21 cellular contexts compared by ENCODE assay signal in the genomic region with DNA sequence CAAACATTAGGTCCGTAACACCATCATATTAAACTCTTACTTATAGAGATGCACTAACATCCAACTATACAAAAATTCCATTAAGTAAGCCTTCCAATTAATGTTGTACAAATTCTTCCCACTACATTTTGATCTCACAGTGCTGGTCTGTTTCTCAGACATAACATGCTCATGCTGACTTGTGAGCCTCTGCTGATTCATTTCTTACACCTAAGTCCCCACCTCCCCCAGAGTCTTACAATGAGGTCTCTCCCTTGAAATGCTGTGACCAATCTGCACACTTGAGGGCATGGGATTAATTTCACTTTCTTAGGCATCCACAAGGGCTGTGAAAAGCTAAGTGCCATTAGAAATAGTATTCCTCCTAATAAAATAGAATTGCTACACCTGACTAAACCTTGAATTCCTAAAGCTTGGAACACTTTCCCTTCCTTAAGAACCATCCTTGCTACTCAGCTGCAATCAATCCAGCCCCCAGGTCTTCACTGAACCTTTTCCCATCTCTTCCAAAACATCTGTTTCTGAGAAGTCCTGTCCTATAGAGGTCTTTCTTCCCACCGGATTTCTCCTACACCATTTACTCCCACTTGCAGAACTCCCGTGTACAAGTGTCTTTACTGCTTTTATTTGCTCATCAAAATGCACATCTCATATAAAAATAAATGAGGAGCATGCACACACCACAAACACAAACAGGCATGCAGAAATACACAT. TPM values are rescaled to one million over a fixed set of nuclear protein-coding genes. Genes with fewer than 3 reads are reported as not detected.
DNase-seq lines count a peak whose midpoint lies in the region; ATAC-seq, FAIRE-seq and TF ChIP-seq lines count a peak whose summit lies in the region.
"Had no signal": no experiment of that assay in that cellular context is flagged by ENCODE, and none has a peak within 500 bp of the region (broad histone marks: within the 10 kb centered on the region; RNA-seq: fewer than 3 reads in every experiment).

No MANE protein-coding gene starts in this region.

- no peaks in the 10 kb centered on the region for H3K27me3 ChIP-seq in CD8-positive, alpha-beta memory T cell (ENCODE audit: insufficient read depth, low read length, poor library complexity, severe bottlenecking)
- H3K27me3 ChIP-seq in IMR-90 (ENCODE audit: control insufficient read depth, insufficient read depth, low read length): no peaks in the 10 kb centered on the region
- H3K27me3 ChIP-seq in K562 (ENCODE audit: control insufficient read depth in 2 of 2, insufficient read depth in 2 of 2, low read length in 2 of 2): no peaks in the 10 kb centered on the region
- H3K27me3 ChIP-seq: BLaER1 treated with 17β-estradiol and CSF1 and Interleukin-3, amounts not matched to agents 10 nM and 100 nM had no signal

- no peak overlapping the region for H3K4me3 Mint-ChIP-seq in CD8-positive, alpha-beta memory T cell
- H3K4me3 Mint-ChIP-seq: CD4-positive, CD25-positive, alpha-beta regulatory T cell had no signal

- no peak overlapping the region for H3K56ac ChIP-seq in IMR-90 (ENCODE audit: extremely low read depth, insufficient read depth, low read length)

- no peak overlapping the region for H2BK5ac ChIP-seq in IMR-90 (ENCODE audit: low read depth, low read length, poor library complexity, severe bottlenecking)

- no peaks in the 10 kb centered on the region for H3K4me1 Mint-ChIP-seq in CD8-positive, alpha-beta memory T cell
- H3K4me1 Mint-ChIP-seq: CD4-positive, CD25-positive, alpha-beta regulatory T cell had no signal

- no peak overlapping the region for H3K23ac ChIP-seq in IMR-90 (ENCODE audit: low read depth, low read length)

- TF ChIP-seq POLR2A in IMR-90 (IDR thresholded peaks at IDR 0.05; ENCODE audit: low read depth, low read length) (no peak), K562 (conservative IDR thresholded peaks at IDR 0.05) (peak; percentile 61)

- H3K9ac ChIP-seq in IMR-90 (ENCODE audit: low read depth, low read length) (no peak overlapping the region), K562 (ENCODE audit: insufficient read depth in 1 of 2, low read depth in 2 of 2, low read length in 2 of 2) (peak overlapping the region; percentile 70 to 75)
- H3K9ac ChIP-seq: BLaER1 treated with 17β-estradiol and CSF1 and Interleukin-3, amounts not matched to agents 10 nM and 100 nM had no signal

- 69% methylated on average over 2 of the region's 3 CpGs; no CpG with 5 or more reads in 1 of the 2 experiments for WGBS in IMR-90 (ENCODE audit: extremely low coverage in 2 of 2, insufficient read length in 1 of 2), 2 experiments
- 0% methylated on average over 3 of the region's 3 CpGs for WGBS in K562 (ENCODE audit: insufficient coverage, low coverage, missing lambda C conversion rate)

- H3K27ac ChIP-seq in CD8-positive, alpha-beta memory T cell (ENCODE audit: low read depth, low read length): peak overlapping the region; percentile 53
- H3K27ac ChIP-seq in IMR-90 (ENCODE audit: insufficient read depth, low read length) (no peak overlapping the region), K562 (ENCODE audit: extremely low read depth, low read depth, low read length) (peak overlapping the region; percentile 72)
- H3K27ac ChIP-seq: BLaER1 treated with 17β-estradiol and CSF1 and Interleukin-3, amounts not matched to agents 10 nM and 100 nM; HL-60 had no signal

- TF ChIP-seq RAD21 in IMR-90 (IDR thresholded peaks at IDR 0.05; ENCODE audit: low read length) (no peak), K562 (CRISPR knock-in tag; conservative IDR thresholded peaks at IDR 0.05 in 1 of 2, IDR thresholded peaks at IDR 0.05 in 1 of 2) (no peak)

- POLR2A ChIA-PET in CD8-positive, alpha-beta memory T cell (lab: Charles Lee): no interaction called here
- POLR2A ChIA-PET in IMR-90 (lab: Charles Lee; ENCODE audit: unreplicated experiment): no interaction called here
- POLR2A ChIA-PET in K562 (lab: Yijun Ruan, JAX): interaction anchor here (0.7 to 3.3 kb wide), 16 partner anchors 8 to 348 kb away, joined by 3 to 21 read pairs (median 4); a partner anchor contains a TSS

- intact Hi-C loops in IMR-90 (cut with micrococcal nuclease): no loop called here
- intact Hi-C loops in K562 (cut with micrococcal nuclease): no loop called here

- H3K36me3 Mint-ChIP-seq in CD8-positive, alpha-beta memory T cell: no peaks in the 10 kb centered on the region
- H3K36me3 Mint-ChIP-seq: CD4-positive, CD25-positive, alpha-beta regulatory T cell had no signal

- H3K14ac ChIP-seq in IMR-90 (replicated peaks; ENCODE audit: low read depth, low read length): 0 out of 2 replicates have a peak overlapping the region, but pooled peaks have one; percentile 6

- peak overlapping the region; percentile 35 to 57; a peak in 2 of 4 replicates for H4K8ac ChIP-seq in IMR-90 (ENCODE audit: low read depth in 2 of 2, low read length in 2 of 2)

- no peak for DNase-seq in CD8-positive, alpha-beta memory T cell
- DNase-seq in IMR-90: peak; percentile 23
- DNase-seq in K562 (ENCODE audit: extremely low read depth in 1 of 4, low spot score in 3 of 4): peak in 3 of 4 experiments; percentile 52 to 79 (median 56)
- DNase-seq in iris pigment epithelial cell (ENCODE audit: low read depth): peak; percentile 15
- DNase-seq in frontal cortex (ENCODE audit: low spot score in 2 of 2): no peak
- no peak for DNase-seq in occipital lobe (lab: John Stamatoyannopoulos, UW)
- DNase-seq: ACHN; Calu3; CD4-positive, CD25-positive, alpha-beta regulatory T cell; DMS 273 treated with DMSO at 0.1 percent for 48 hours; KBM-7 had no signal

- H3K4me2 ChIP-seq in IMR-90 (ENCODE audit: low read depth, low read length) (no peak overlapping the region), K562 (ENCODE audit: insufficient read depth, low read length) (peak overlapping the region; percentile 88)
- H3K4me2 ChIP-seq: BLaER1 treated with 17β-estradiol and CSF1 and Interleukin-3, amounts not matched to agents 10 nM and 100 nM had no signal

- no peak overlapping the region for H3K27ac Mint-ChIP-seq in CD8-positive, alpha-beta memory T cell
- H3K27ac Mint-ChIP-seq: CD4-positive, CD25-positive, alpha-beta regulatory T cell had no signal

- H2AK9ac ChIP-seq in IMR-90 (replicated peaks; ENCODE audit: low read depth, low read length, poor library complexity): no peak overlapping the region

- H3K18ac ChIP-seq in IMR-90 (ENCODE audit: low read depth, low read length): peak overlapping the region; percentile 33; the same call in 1 of the 2 replicates

- H2AK5ac ChIP-seq in IMR-90 (ENCODE audit: low read depth, low read length): no peak overlapping the region

- no peak overlapping the region for H3K4me3 ChIP-seq in CD8-positive, alpha-beta memory T cell (ENCODE audit: low read length)
- H3K4me3 ChIP-seq in IMR-90 (ENCODE audit: insufficient read depth, low read depth, low read length): no peak overlapping the region
- peak overlapping the region; percentile 54 for H3K4me3 ChIP-seq in K562
- H3K4me3 ChIP-seq: BLaER1 treated with 17β-estradiol and CSF1 and Interleukin-3, amounts not matched to agents 10 nM and 100 nM; GM12878; HAP-1 had no signal

- no peak overlapping the region for H2AFZ ChIP-seq in IMR-90 (replicated peaks; ENCODE audit: low read length, poor library complexity)
- H2AFZ ChIP-seq in K562 (ENCODE audit: low read depth, low read length): no peak overlapping the region

- no peak for TF ChIP-seq CTCF in IMR-90 (conservative IDR thresholded peaks at IDR 0.05; ENCODE audit: low read depth, low read length)
- no peak for TF ChIP-seq CTCF in K562 (IDR thresholded peaks at IDR 0.05 in 2 of 3, conservative IDR thresholded peaks at IDR 0.05 in 1 of 3; ENCODE audit: insufficient read depth in 2 of 3, low read depth in 1 of 3, low read length in 3 of 3)

- BruUV-seq in IMR-90 (replicated peaks; lab: Mats Ljungman, UMichigan) (no TSS peak), K562 (replicated peaks; lab: Mats Ljungman, UMichigan) (no TSS peak)

- CTCF ChIA-PET in CD8-positive, alpha-beta memory T cell (lab: Charles Lee): no interaction called here
- CTCF ChIA-PET in IMR-90 (lab: Yijun Ruan, JAX) (no interaction called here), K562 (lab: Yijun Ruan, JAX; ENCODE audit: low intra/inter-chr PET ratio) (no interaction called here)

- H2BK20ac ChIP-seq in IMR-90 (ENCODE audit: low read depth, low read length): peak overlapping the region; percentile 64

- FAIRE-seq in K562 (lab: Jason Lieb, UNC) (no peak), frontal cortex (lab: Jason Lieb, UNC) (no peak)
- FAIRE-seq: GM12878, GM18507, H1 had no signal

- H3K79me1 ChIP-seq in IMR-90 (ENCODE audit: low read depth in 1 of 2, low read length in 2 of 2): no peaks in the 10 kb centered on the region

- no peaks in the 10 kb centered on the region for H3K4me1 ChIP-seq in CD8-positive, alpha-beta memory T cell (ENCODE audit: insufficient read depth, low read length)
- H3K4me1 ChIP-seq in IMR-90 (ENCODE audit: control insufficient read depth, insufficient read depth, low read length) (peaks cover 2% of the 10 kb centered on the region; the same call in 1 of the 2 replicates), K562 (replicated peaks in 1 of 2; ENCODE audit: control insufficient read depth in 2 of 2, insufficient read depth in 2 of 2, low read length in 2 of 2) (peaks cover 8 to 20% of the 10 kb centered on the region in 2 experiments)
- H3K4me1 ChIP-seq: BLaER1 treated with 17β-estradiol and CSF1 and Interleukin-3, amounts not matched to agents 10 nM and 100 nM; HAP-1 had no signal

- H3K36me3 ChIP-seq in CD8-positive, alpha-beta memory T cell (ENCODE audit: insufficient read depth, low read length): no peaks in the 10 kb centered on the region
- H3K36me3 ChIP-seq in IMR-90 (ENCODE audit: control insufficient read depth, insufficient read depth, low read length): no peaks in the 10 kb centered on the region
- peaks cover 49% of the 10 kb centered on the region for H3K36me3 ChIP-seq in K562 (ENCODE audit: control insufficient read depth, insufficient read depth, low read length)
- H3K36me3 ChIP-seq: BLaER1 treated with 17β-estradiol and CSF1 and Interleukin-3, amounts not matched to agents 10 nM and 100 nM; HAP-1 had no signal

- no peaks in the 10 kb centered on the region for H4K20me1 ChIP-seq in IMR-90 (ENCODE audit: insufficient read depth, low read length)
- peaks cover 5% of the 10 kb centered on the region; the same call in 1 of the 2 replicates for H4K20me1 ChIP-seq in K562 (replicated peaks; ENCODE audit: control insufficient read depth, insufficient read depth, low read length)
- H4K20me1 ChIP-seq: BLaER1 treated with 17β-estradiol and CSF1 and Interleukin-3, amounts not matched to agents 10 nM and 100 nM had no signal

- peaks cover 0 to 2% of the 10 kb centered on the region in 2 donors for H3K27me3 Mint-ChIP-seq in CD8-positive, alpha-beta memory T cell

- peaks cover 92% of the 10 kb centered on the region for H3K79me2 ChIP-seq in K562 (ENCODE audit: control insufficient read depth, insufficient read depth, low read length)

- H3K9me3 ChIP-seq in CD8-positive, alpha-beta memory T cell (ENCODE audit: low read length): no peaks in the 10 kb centered on the region
- H3K9me3 ChIP-seq in IMR-90 (ENCODE audit: control insufficient read depth, insufficient read depth, low read length): no peaks in the 10 kb centered on the region
- no peaks in the 10 kb centered on the region for H3K9me3 ChIP-seq in K562 (replicated peaks; ENCODE audit: control insufficient read depth, insufficient read depth, low read depth, low read length)
- H3K9me3 ChIP-seq: BLaER1 treated with 17β-estradiol and CSF1 and Interleukin-3, amounts not matched to agents 10 nM and 100 nM; HAP-1 had no signal

- dilution Hi-C loops in IMR-90 (cut with HindIII; ENCODE audit: low sequenced_read_pairs, unreplicated experiment): no loop called here

- peak overlapping the region; percentile 11; the same call in 1 of the 2 replicates for H4K5ac ChIP-seq in IMR-90 (ENCODE audit: low read depth, low read length)

- ATAC-seq in IMR-90 (ENCODE audit: low read depth): peak; percentile 11; the same call in 1 of the 2 replicates
- peak; percentile 39 for ATAC-seq in K562
- ATAC-seq in HG03025 (IDR thresholded peaks at IDR 0.05; ENCODE audit: low FRiP score, unreplicated experiment): no peak
- ATAC-seq: GM12878 had no signal

- in situ Hi-C loops in IMR-90 (cut with MboI; ENCODE audit: low sequenced_read_pairs): no loop called here
- in situ Hi-C loops in K562 (cut with MboI): no loop called here

- H2BK15ac ChIP-seq in IMR-90 (ENCODE audit: low read depth, low read length): 0 out of 3 replicates have a peak overlapping the region, but pooled peaks have one; percentile 42

- peak overlapping the region; percentile 51; the same call in 1 of the 2 replicates for H3K4ac ChIP-seq in IMR-90 (ENCODE audit: low read depth, low read length)

- no peak for TF ChIP-seq EP300 in K562 (IDR thresholded peaks at IDR 0.05; ENCODE audit: low read length)

- peak overlapping the region; percentile 66 for H2BK120ac ChIP-seq in IMR-90 (ENCODE audit: low read depth, low read length)

- H3K9me1 ChIP-seq in IMR-90 (ENCODE audit: insufficient read depth, low read length) (peaks cover 7% of the 10 kb centered on the region; the same call in 1 of the 2 replicates), K562 (ENCODE audit: control insufficient read depth, insufficient read depth, low read length) (no peaks in the 10 kb centered on the region)

- peaks cover 0 to under 1% (median 0%) of the 10 kb centered on the region in 5 donors for H3K9me3 Mint-ChIP-seq in CD8-positive, alpha-beta memory T cell

- H4K91ac ChIP-seq in IMR-90 (ENCODE audit: insufficient read depth, low read depth, low read length): peak overlapping the region; percentile 19

RNA-seq across cellular contexts. Expression of a gene that starts 2.0 kb away (rescaled TPM):
- not detected for total RNA-seq in CD8-positive, alpha-beta memory T cell
- not detected for polyA plus RNA-seq in CD8-positive, alpha-beta memory T cell
- total RNA-seq in IMR-90 (2012; rRNA removed) (not detected in 2 replicates), K562 (2014; rRNA removed) (3,349 and 3,828 TPM in 2 replicates), K562 (2014; rRNA removed; fragmentation: Illumina TruSeq; extraction: Trizol) (3,691 and 4,785 TPM in 2 replicates), K562 (2015; rRNA removed; fragmentation: Illumina TruSeq; extraction: Trizol) (1,066 and 1,105 TPM in 2 replicates), K562 (2021) (3,171 and 3,343 TPM in 2 replicates), frontal cortex (2.0 TPM), occipital lobe (28.5 TPM)
- polyA plus RNA-seq in IMR-90 (2012; rRNA removed) (not detected in 2 replicates), K562 (2011; rRNA removed) (10,167 and 10,862 TPM in 2 replicates), K562 (2014; fragmentation: Illumina TruSeq; extraction: Trizol) (4,898 and 6,694 TPM in 2 replicates), K562 (2014; fragmentation: Nextera tagmentation; extraction: Ambion mirVana) (over 10,000 TPM; 14,841 to 16,338 TPM), K562 (2014; rRNA removed) (5,149 and 5,228 TPM in 2 replicates)
- not detected in 2 replicates for polyA plus RNA-seq in IMR-90 (2012; cell fraction: cytosol; rRNA removed)
- not detected in 2 replicates for polyA plus RNA-seq in IMR-90 (2012; cell fraction: nucleus; rRNA removed; ENCODE audit: low replicate concordance)
- 324 and 332 TPM in 2 replicates for total RNA-seq in K562 (2011; cell fraction: chromatin; rRNA removed; ENCODE audit: low replicate concordance)
- 688 and 922 TPM in 2 replicates for total RNA-seq in K562 (2011; cell fraction: nucleolus; rRNA removed)
- 700 and 723 TPM in 2 replicates for total RNA-seq in K562 (2011; cell fraction: nucleoplasm; rRNA removed)
- polyA plus RNA-seq in K562 (2011; cell fraction: cytosol; rRNA removed): 6,522 and 7,647 TPM in 2 replicates
- 1,318 and 1,569 TPM in 2 replicates for polyA plus RNA-seq in K562 (2011; cell fraction: nucleus; rRNA removed)
- 627 and 1,941 TPM in 2 replicates for polyA plus RNA-seq in K562 (2012)
- 1,181 and 1,290 TPM in 2 replicates for polyA minus RNA-seq in K562 (2011; rRNA and poly(A)+ RNA removed)
- 612 and 821 TPM in 2 replicates for polyA minus RNA-seq in K562 (2011; cell fraction: cytosol; rRNA and poly(A)+ RNA removed)
- polyA minus RNA-seq in K562 (2011; cell fraction: nucleus; rRNA and poly(A)+ RNA removed): 282 and 470 TPM in 2 replicates
- total RNA-seq: A172; Calu3; CD4-positive, CD25-positive, alpha-beta regulatory T cell; Daoy; G401; H1 had no signal
- polyA plus RNA-seq: CD4-positive, CD25-positive, alpha-beta regulatory T cell had no signal

RNA-seq across cellular contexts. Expression of a gene that starts 6.9 kb away (rescaled TPM):
- total RNA-seq in CD8-positive, alpha-beta memory T cell: not detected
- polyA plus RNA-seq in CD8-positive, alpha-beta memory T cell: not detected
- total RNA-seq in IMR-90 (2012; rRNA removed) (0.54 TPM in 1 of 2 replicates, not detected in the other), K562 (2014; rRNA removed) (4,133 and 5,659 TPM in 2 replicates), K562 (2014; rRNA removed; fragmentation: Illumina TruSeq; extraction: Trizol) (14,495 and 14,520 TPM in 2 replicates), K562 (2015; rRNA removed; fragmentation: Illumina TruSeq; extraction: Trizol) (1,503 and 1,626 TPM in 2 replicates), K562 (2021) (9,242 and 9,746 TPM in 2 replicates), frontal cortex (2,646 TPM), occipital lobe (1,921 TPM)
- polyA plus RNA-seq in IMR-90 (2012; rRNA removed) (1.7 TPM in 1 of 2 replicates, not detected in the other), K562 (2011; rRNA removed) (14,543 and 18,939 TPM in 2 replicates), K562 (2014; fragmentation: Illumina TruSeq; extraction: Trizol) (5,264 and 6,648 TPM in 2 replicates), K562 (2014; fragmentation: Nextera tagmentation; extraction: Ambion mirVana) (over 10,000 TPM; 53,065 to 58,619 TPM), K562 (2014; rRNA removed) (10,515 and 11,063 TPM in 2 replicates)
- 0.55 and 1.3 TPM in 2 replicates for polyA plus RNA-seq in IMR-90 (2012; cell fraction: cytosol; rRNA removed)
- not detected in 2 replicates for polyA plus RNA-seq in IMR-90 (2012; cell fraction: nucleus; rRNA removed; ENCODE audit: low replicate concordance)
- total RNA-seq in K562 (2011; cell fraction: chromatin; rRNA removed; ENCODE audit: low replicate concordance): 272 and 470 TPM in 2 replicates
- 1,129 and 1,276 TPM in 2 replicates for total RNA-seq in K562 (2011; cell fraction: nucleolus; rRNA removed)
- 972 and 1,024 TPM in 2 replicates for total RNA-seq in K562 (2011; cell fraction: nucleoplasm; rRNA removed)
- polyA plus RNA-seq in K562 (2011; cell fraction: cytosol; rRNA removed): 11,967 and 13,477 TPM in 2 replicates
- 3,033 and 3,867 TPM in 2 replicates for polyA plus RNA-seq in K562 (2011; cell fraction: nucleus; rRNA removed)
- 2,383 and 7,190 TPM in 2 replicates for polyA plus RNA-seq in K562 (2012)
- 2,172 and 2,198 TPM in 2 replicates for polyA minus RNA-seq in K562 (2011; rRNA and poly(A)+ RNA removed)
- polyA minus RNA-seq in K562 (2011; cell fraction: cytosol; rRNA and poly(A)+ RNA removed): 396 and 509 TPM in 2 replicates
- polyA minus RNA-seq in K562 (2011; cell fraction: nucleus; rRNA and poly(A)+ RNA removed): 161 and 330 TPM in 2 replicates
- total RNA-seq: Calu3; CD4-positive, CD25-positive, alpha-beta regulatory T cell; Daoy; G401; H1 had no signal
- polyA plus RNA-seq: CD4-positive, CD25-positive, alpha-beta regulatory T cell had no signal

RNA-seq across cellular contexts. Expression of a gene that starts 13.4 kb away (rescaled TPM):
- not detected for total RNA-seq in CD8-positive, alpha-beta memory T cell
- polyA plus RNA-seq in CD8-positive, alpha-beta memory T cell: not detected
- total RNA-seq in IMR-90 (2012; rRNA removed): 3.1 and 6.3 TPM in 2 replicates
- polyA plus RNA-seq in IMR-90 (2012; rRNA removed): 10.7 and 12.0 TPM in 2 replicates
- polyA plus RNA-seq in IMR-90 (2012; cell fraction: cytosol; rRNA removed): 15.1 and 17.7 TPM in 2 replicates
- 4.3 and 10.5 TPM in 2 replicates for polyA plus RNA-seq in IMR-90 (2012; cell fraction: nucleus; rRNA removed; ENCODE audit: low replicate concordance)
- 4.7 and 5.3 TPM in 2 replicates for total RNA-seq in K562 (2011; cell fraction: chromatin; rRNA removed; ENCODE audit: low replicate concordance)
- 10.2 and 15.1 TPM in 2 replicates for total RNA-seq in K562 (2011; cell fraction: nucleolus; rRNA removed)
- total RNA-seq in K562 (2011; cell fraction: nucleoplasm; rRNA removed): 11.3 and 12.1 TPM in 2 replicates
- 19.9 and 20.9 TPM in 2 replicates for total RNA-seq in K562 (2014; rRNA removed)
- total RNA-seq in K562 (2014; rRNA removed; fragmentation: Illumina TruSeq; extraction: Trizol): 26.9 and 27.6 TPM in 2 replicates
- 11.8 and 13.4 TPM in 2 replicates for total RNA-seq in K562 (2015; rRNA removed; fragmentation: Illumina TruSeq; extraction: Trizol)
- 26.6 and 28.0 TPM in 2 replicates for total RNA-seq in K562 (2021)
- polyA plus RNA-seq in K562 (2011; rRNA removed): 26.0 and 46.3 TPM in 2 replicates
- polyA plus RNA-seq in K562 (2011; cell fraction: cytosol; rRNA removed): 46.3 and 49.2 TPM in 2 replicates
- 14.5 and 15.3 TPM in 2 replicates for polyA plus RNA-seq in K562 (2011; cell fraction: nucleus; rRNA removed)
- polyA plus RNA-seq in K562 (2012): 4.9 and 28.5 TPM in 2 replicates
- polyA plus RNA-seq in K562 (2014; fragmentation: Illumina TruSeq; extraction: Trizol): 36.0 and 44.6 TPM in 2 replicates
- polyA plus RNA-seq in K562 (2014; fragmentation: Nextera tagmentation; extraction: Ambion mirVana): 100 to 1,000 TPM; 137 to 169 TPM
- 29.5 and 48.5 TPM in 2 replicates for polyA plus RNA-seq in K562 (2014; rRNA removed)
- 10.7 and 23.6 TPM in 2 replicates for polyA minus RNA-seq in K562 (2011; rRNA and poly(A)+ RNA removed)
- polyA minus RNA-seq in K562 (2011; cell fraction: cytosol; rRNA and poly(A)+ RNA removed): 6.2 and 7.1 TPM in 2 replicates
- 2.8 and 4.8 TPM in 2 replicates for polyA minus RNA-seq in K562 (2011; cell fraction: nucleus; rRNA and poly(A)+ RNA removed)
- not detected for total RNA-seq in frontal cortex
- not detected for total RNA-seq in occipital lobe
- total RNA-seq: A172; Calu3; CD4-positive, CD25-positive, alpha-beta regulatory T cell; Daoy; G401; GM12878; H1 had no signal
- polyA plus RNA-seq: CD4-positive, CD25-positive, alpha-beta regulatory T cell; H1 had no signal

RNA-seq across cellular contexts. Expression of a gene that starts 20.8 kb away (rescaled TPM):
- total RNA-seq in CD8-positive, alpha-beta memory T cell: not detected
- not detected for polyA plus RNA-seq in CD8-positive, alpha-beta memory T cell
- total RNA-seq in IMR-90 (2012; rRNA removed) (not detected in 2 replicates), K562 (2014; rRNA removed) (0.33 TPM in 1 of 2 replicates, not detected in the other), K562 (2014; rRNA removed; fragmentation: Illumina TruSeq; extraction: Trizol) (0.33 and 0.45 TPM in 2 replicates), K562 (2015; rRNA removed; fragmentation: Illumina TruSeq; extraction: Trizol) (not detected in 2 replicates), K562 (2021) (0.72 and 1.5 TPM in 2 replicates), frontal cortex (552 TPM), occipital lobe (441 TPM)
- polyA plus RNA-seq in IMR-90 (2012; rRNA removed) (0.24 TPM in 1 of 2 replicates, not detected in the other), K562 (2011; rRNA removed) (0.23 and 0.46 TPM in 2 replicates), K562 (2014; fragmentation: Illumina TruSeq; extraction: Trizol) (1.0 and 1.1 TPM in 2 replicates), K562 (2014; fragmentation: Nextera tagmentation; extraction: Ambion mirVana) (1 to 10 TPM; 1.2 to 3.4 TPM), K562 (2014; rRNA removed) (0.18 and 1.2 TPM in 2 replicates)
- 0.19 and 0.36 TPM in 2 replicates for polyA plus RNA-seq in IMR-90 (2012; cell fraction: cytosol; rRNA removed)
- not detected in 2 replicates for polyA plus RNA-seq in IMR-90 (2012; cell fraction: nucleus; rRNA removed; ENCODE audit: low replicate concordance)
- 0.79 TPM in 1 of 2 replicates, not detected in the other for total RNA-seq in K562 (2011; cell fraction: chromatin; rRNA removed; ENCODE audit: low replicate concordance)
- total RNA-seq in K562 (2011; cell fraction: nucleolus; rRNA removed): 0.79 TPM in 1 of 2 replicates, not detected in the other
- not detected in 2 replicates for total RNA-seq in K562 (2011; cell fraction: nucleoplasm; rRNA removed)
- 0.92 TPM in 1 of 2 replicates, not detected in the other for polyA plus RNA-seq in K562 (2011; cell fraction: cytosol; rRNA removed)
- 0.72 TPM in 1 of 2 replicates, not detected in the other for polyA plus RNA-seq in K562 (2011; cell fraction: nucleus; rRNA removed)
- 0.23 and 0.37 TPM in 2 replicates for polyA plus RNA-seq in K562 (2012)
- not detected in 2 replicates for polyA minus RNA-seq in K562 (2011; rRNA and poly(A)+ RNA removed)
- not detected in 2 replicates for polyA minus RNA-seq in K562 (2011; cell fraction: cytosol; rRNA and poly(A)+ RNA removed)
- polyA minus RNA-seq in K562 (2011; cell fraction: nucleus; rRNA and poly(A)+ RNA removed): not detected in 2 replicates
- total RNA-seq: A172, Calu3, Daoy, G401, H1 had no signal
- polyA plus RNA-seq: GM12878, H1 had no signal

RNA-seq across cellular contexts. Expression of a gene that starts 22.1 kb away (rescaled TPM):
- total RNA-seq in CD8-positive, alpha-beta memory T cell: not detected
- polyA plus RNA-seq in CD8-positive, alpha-beta memory T cell: not detected
- 1.4 and 3.2 TPM in 2 replicates for total RNA-seq in IMR-90 (2012; rRNA removed)
- polyA plus RNA-seq in IMR-90 (2012; rRNA removed): 7.7 and 12.7 TPM in 2 replicates
- 13.7 and 33.6 TPM in 2 replicates for polyA plus RNA-seq in IMR-90 (2012; cell fraction: cytosol; rRNA removed)
- polyA plus RNA-seq in IMR-90 (2012; cell fraction: nucleus; rRNA removed; ENCODE audit: low replicate concordance): 4.8 and 12.2 TPM in 2 replicates
- 428 and 488 TPM in 2 replicates for total RNA-seq in K562 (2011; cell fraction: chromatin; rRNA removed; ENCODE audit: low replicate concordance)
- total RNA-seq in K562 (2011; cell fraction: nucleolus; rRNA removed): 920 and 1,516 TPM in 2 replicates
- total RNA-seq in K562 (2011; cell fraction: nucleoplasm; rRNA removed): 1,288 and 1,316 TPM in 2 replicates
- total RNA-seq in K562 (2014; rRNA removed): 1,522 and 1,641 TPM in 2 replicates
- total RNA-seq in K562 (2014; rRNA removed; fragmentation: Illumina TruSeq; extraction: Trizol): 1,988 and 2,064 TPM in 2 replicates
- 594 and 612 TPM in 2 replicates for total RNA-seq in K562 (2015; rRNA removed; fragmentation: Illumina TruSeq; extraction: Trizol)
- total RNA-seq in K562 (2021): 1,978 and 2,119 TPM in 2 replicates
- polyA plus RNA-seq in K562 (2011; rRNA removed): 1,590 and 10,250 TPM in 2 replicates
- 2,905 and 13,663 TPM in 2 replicates for polyA plus RNA-seq in K562 (2011; cell fraction: cytosol; rRNA removed)
- polyA plus RNA-seq in K562 (2011; cell fraction: nucleus; rRNA removed): 783 and 2,910 TPM in 2 replicates
- 1,158 and 1,777 TPM in 2 replicates for polyA plus RNA-seq in K562 (2012)
- polyA plus RNA-seq in K562 (2014; fragmentation: Illumina TruSeq; extraction: Trizol): 2,663 and 2,874 TPM in 2 replicates
- 1,000 to 10,000 TPM; 2,181 to 2,800 TPM for polyA plus RNA-seq in K562 (2014; fragmentation: Nextera tagmentation; extraction: Ambion mirVana)
- 2,730 and 3,408 TPM in 2 replicates for polyA plus RNA-seq in K562 (2014; rRNA removed)
- 579 and 3,233 TPM in 2 replicates for polyA minus RNA-seq in K562 (2011; rRNA and poly(A)+ RNA removed)
- 263 and 1,304 TPM in 2 replicates for polyA minus RNA-seq in K562 (2011; cell fraction: cytosol; rRNA and poly(A)+ RNA removed)
- polyA minus RNA-seq in K562 (2011; cell fraction: nucleus; rRNA and poly(A)+ RNA removed): 90.1 and 239 TPM in 2 replicates
- total RNA-seq in frontal cortex: 15.1 TPM
- total RNA-seq in occipital lobe: 3.6 TPM
- total RNA-seq: Calu3; CD4-positive, CD25-positive, alpha-beta regulatory T cell; G401; H1 had no signal
- polyA plus RNA-seq: CD4-positive, CD25-positive, alpha-beta regulatory T cell had no signal

Comparison
In these comparisons a context has a peak if more than half of its experiments do, and no peak if none do; other contexts are left out.
1. DNase-seq: peak in IMR-90 (single experiment), K562 (3 of 4) and iris pigment epithelial cell (single experiment); none in CD8-positive, alpha-beta memory T cell (0 of 5), frontal cortex (0 of 2) and occipital lobe (single experiment).
2. RNA of a gene that starts 2.0 kb away (total RNA-seq): 324 to 4,785 TPM in K562; not detected in CD8-positive, alpha-beta memory T cell and not detected in IMR-90; every median in the first group is over 100 times any median in the second.
3. RNA of a gene that starts 6.9 kb away (total RNA-seq): 272 to 14,520 TPM in K562; 0.54 TPM in IMR-90 and not detected in CD8-positive, alpha-beta memory T cell; every median in the first group is over 100 times any median in the second.